ENCODE assay signal across 14 cellular contexts in genomic region chr3:160368804-160369203, GRCh38. TPM values are rescaled to one million over a fixed set of nuclear protein-coding genes. Genes with fewer than 3 reads are reported as not detected.
DNase-seq lines count a peak whose midpoint lies in the region; ATAC-seq and TF ChIP-seq lines count a peak whose summit lies in the region.
"Had no signal": no experiment of that assay in that cellular context is flagged by ENCODE, and none has a peak within 500 bp of the region (broad histone marks: within the 10 kb centered on the region; RNA-seq: fewer than 3 reads in every experiment).

No MANE protein-coding gene starts in this region.

- intact Hi-C loops in upper lobe of right lung (cut with DNase I): no loop called here

- no peaks in the 10 kb centered on the region for H3K9me3 ChIP-seq in DND-41 (ENCODE audit: insufficient read depth, low read length, severe bottlenecking)
- no peaks in the 10 kb centered on the region for H3K9me3 ChIP-seq in SU-DHL-6 (ENCODE audit: insufficient read depth, low read length)
- no peaks in the 10 kb centered on the region for H3K9me3 ChIP-seq in upper lobe of right lung
- H3K9me3 ChIP-seq: HAP-1, heart right ventricle, psoas muscle had no signal

- no peak for TF ChIP-seq CTCF in DND-41 (IDR thresholded peaks at IDR 0.05; ENCODE audit: borderline replicate concordance, extremely low read depth, low read length, poor library complexity, severe bottlenecking)
- TF ChIP-seq CTCF in SU-DHL-6 (IDR thresholded peaks at IDR 0.05; ENCODE audit: insufficient read depth, low read length, poor library complexity, severe bottlenecking): no peak
- TF ChIP-seq CTCF in upper lobe of right lung (IDR thresholded peaks at IDR 0.05): no peak

- H3K36me3 ChIP-seq in DND-41 (ENCODE audit: insufficient read depth, low read length) (peaks cover 17% of the 10 kb centered on the region; the same call in 1 of the 2 replicates), SU-DHL-6 (ENCODE audit: low read length) (peaks cover 11% of the 10 kb centered on the region; the same call in 1 of the 2 replicates), upper lobe of right lung (no peaks in the 10 kb centered on the region)
- H3K36me3 ChIP-seq: HAP-1 had no signal

- H3K4me3 ChIP-seq in DND-41 (ENCODE audit: low read depth in 1 of 2, low read length in 2 of 2): no peak overlapping the region
- H3K4me3 ChIP-seq in SU-DHL-6 (ENCODE audit: insufficient read depth, low read length, poor library complexity, severe bottlenecking): peak overlapping the region; percentile 31
- H3K4me3 ChIP-seq in upper lobe of right lung: no peak overlapping the region
- H3K4me3 ChIP-seq: HAP-1, heart right ventricle, psoas muscle had no signal

- H3K9ac ChIP-seq in DND-41 (ENCODE audit: low read depth, low read length) (no peak overlapping the region), SU-DHL-6 (ENCODE audit: low read length) (no peak overlapping the region)

- H3K9me2 ChIP-seq in SU-DHL-6 (replicated peaks; ENCODE audit: insufficient read depth, low read length): no peaks in the 10 kb centered on the region

- ATAC-seq in DND-41 (ENCODE audit: insufficient read depth, low read depth) (peak; percentile 90), GM21423 (IDR thresholded peaks at IDR 0.05; ENCODE audit: unreplicated experiment) (peak; percentile 91), HG03521 (IDR thresholded peaks at IDR 0.05; ENCODE audit: unreplicated experiment) (peak; percentile 61), upper lobe of right lung (no peak)
- ATAC-seq: heart right ventricle, psoas muscle had no signal

- H3K27ac ChIP-seq in DND-41 (ENCODE audit: low read length) (peak overlapping the region; percentile 30; the same call in 1 of the 2 replicates), SU-DHL-6 (ENCODE audit: low read depth, low read length) (peak overlapping the region; percentile 88), upper lobe of right lung (no peak overlapping the region)
- H3K27ac ChIP-seq: heart right ventricle, psoas muscle had no signal

- DNase-seq in DND-41: peak; percentile 33
- no peak for DNase-seq in stimulated activated CD4-positive, alpha-beta T cell treated with anti-CD3 and anti-CD28 coated beads, Interleukin-1b, Interleukin-23, amount 100 ng/mL, for 48 hours
- no peak for DNase-seq in activated CD8-positive, alpha-beta memory T cell treated with anti-CD3 and anti-CD28 coated beads, Interleukin-2, amount 50 U/mL, for 48 hours
- DNase-seq in upper lobe of right lung: no peak
- DNase-seq in NCI-H1092 (lab: John Stamatoyannopoulos, UW): no peak
- DNase-seq: activated CD4-positive, alpha-beta T cell treated with anti-CD3 and anti-CD28 coated beads for 48 hours; activated naive CD4-positive, alpha-beta T cell treated with anti-CD3 and anti-CD28 coated beads, Interleukin-2, amount 50 U/mL, for 16 hours; heart right ventricle; psoas muscle; Right ventricle myocardium superior had no signal

- peak overlapping the region; percentile 53; the same call in 1 of the 2 replicates for H3K4me2 ChIP-seq in DND-41 (ENCODE audit: insufficient read depth, low read length)
- H3K4me2 ChIP-seq in SU-DHL-6 (ENCODE audit: low read depth, low read length, poor library complexity, severe bottlenecking): peak overlapping the region; percentile 60

- peaks cover 24% of the 10 kb centered on the region for H3F3A ChIP-seq in SU-DHL-6 (ENCODE audit: insufficient read depth)

- peaks cover 44% of the 10 kb centered on the region for H3K4me1 ChIP-seq in DND-41 (ENCODE audit: insufficient read depth, low read length)
- H3K4me1 ChIP-seq in upper lobe of right lung: no peaks in the 10 kb centered on the region
- H3K4me1 ChIP-seq: HAP-1, heart right ventricle, psoas muscle had no signal

- no peaks in the 10 kb centered on the region for H3K79me2 ChIP-seq in DND-41 (ENCODE audit: insufficient read depth, low read length)
- no peaks in the 10 kb centered on the region for H3K79me2 ChIP-seq in SU-DHL-6 (ENCODE audit: insufficient read depth, low read length)

- H3K27me3 ChIP-seq in DND-41 (ENCODE audit: insufficient read depth, low read length, poor library complexity) (no peaks in the 10 kb centered on the region), SU-DHL-6 (ENCODE audit: low read length) (no peaks in the 10 kb centered on the region), upper lobe of right lung (no peaks in the 10 kb centered on the region)
- H3K27me3 ChIP-seq: heart right ventricle had no signal

- H2AFZ ChIP-seq in DND-41 (ENCODE audit: low read depth, low read length): no peak overlapping the region
- no peak overlapping the region for H2AFZ ChIP-seq in SU-DHL-6 (ENCODE audit: low read depth, low read length, severe bottlenecking)

- H4K20me1 ChIP-seq in DND-41 (ENCODE audit: insufficient read depth, low read length) (peaks cover 6% of the 10 kb centered on the region; the same call in 1 of the 2 replicates), SU-DHL-6 (ENCODE audit: low read depth, low read length) (no peaks in the 10 kb centered on the region)

RNA-seq across cellular contexts. Expression of gene IFT80, which starts 30.2 kb away (rescaled TPM):
- total RNA-seq in upper lobe of right lung: 37.1 TPM

RNA-seq across cellular contexts. Expression of gene SMC4, which starts 30.6 kb away (rescaled TPM):
- 46.8 TPM for total RNA-seq in upper lobe of right lung
